Comparison of ENCODE assay signal across 9 cellular contexts in the genomic region with DNA sequence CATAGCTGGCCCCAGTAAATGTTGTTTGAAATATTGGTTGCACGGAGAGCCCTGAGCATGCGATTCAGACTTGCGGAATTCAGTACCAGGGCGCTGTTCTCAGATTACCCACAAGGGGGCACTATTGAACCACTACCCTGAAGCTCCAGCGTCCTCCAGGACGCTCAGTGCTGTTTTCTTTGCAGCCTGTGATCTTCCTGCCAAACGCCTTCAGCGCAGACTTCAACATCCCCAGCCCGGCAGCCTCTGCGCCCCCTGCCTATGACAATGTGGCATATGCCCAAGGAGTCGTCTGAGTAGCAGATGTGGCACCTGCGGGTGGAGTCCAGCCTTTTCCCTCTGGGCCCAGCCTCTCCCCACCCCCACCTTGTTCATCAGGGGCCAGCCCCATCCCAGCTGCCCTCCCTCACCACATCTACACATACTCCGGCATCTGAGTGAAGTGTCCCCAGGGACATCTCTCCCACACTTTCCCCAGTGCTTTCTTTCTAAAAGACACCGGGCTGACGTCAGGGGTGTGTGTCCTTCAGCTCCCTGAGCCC. TPM values are rescaled to one million over a fixed set of nuclear protein-coding genes. Genes with fewer than 3 reads are reported as not detected.
DNase-seq lines count a peak whose midpoint lies in the region; ATAC-seq and TF ChIP-seq lines count a peak whose summit lies in the region.
"Had no signal": no experiment of that assay in that cellular context is flagged by ENCODE, and none has a peak within 500 bp of the region (broad histone marks: within the 10 kb centered on the region; RNA-seq: fewer than 3 reads in every experiment).

No MANE protein-coding gene starts in this region.

- DNase-seq in NCI-H524 treated with DMSO at 0.1 percent for 48 hours (lab: John Stamatoyannopoulos, UW) (peak; percentile 82), dermis microvascular lymphatic vessel endothelial cell (ENCODE audit: low read depth in 2 of 2) (peak; percentile 82 to 93), medulla oblongata (ENCODE audit: extremely low spot score) (peak; percentile 86)
- peak; percentile 87 for DNase-seq in activated CD4-positive, alpha-beta T cell treated with anti-CD3 and anti-CD28 coated beads, Interleukin-2, amount 10 ng/mL, durations not matched to agents 7 days and 5 days
- DNase-seq in stimulated activated CD8-positive, alpha-beta memory T cell treated with anti-CD3 and anti-CD28 coated beads, Interleukin-15, amount 100 ng/mL, for 24 hours (ENCODE audit: low read depth) = peak; percentile 60

- peaks cover 12% of the 10 kb centered on the region for H3K27me3 Mint-ChIP-seq in activated CD4-positive, alpha-beta T cell treated with anti-CD3 and anti-CD28 coated beads, Interleukin-2, amount 10 ng/mL, durations not matched to agents 7 days and 5 days

- no peaks in the 10 kb centered on the region for H3K9me3 Mint-ChIP-seq in activated CD4-positive, alpha-beta T cell treated with anti-CD3 and anti-CD28 coated beads, Interleukin-2, amount 10 ng/mL, durations not matched to agents 7 days and 5 days

- CTCF ChIA-PET in activated CD4-positive, alpha-beta T cell treated with anti-CD3 and anti-CD28 coated beads, Interleukin-2, amount 10 ng/mL, durations not matched to agents 7 days and 5 days (lab: Charles Lee) = interaction anchor here (0.6 to 2.4 kb wide), 11 partner anchors 8 to 854 kb away, joined by 3 to 9 read pairs (median 3); no protein-coding TSS in a partner anchor

- POLR2A ChIA-PET in activated CD4-positive, alpha-beta T cell treated with anti-CD3 and anti-CD28 coated beads, Interleukin-2, amount 10 ng/mL, durations not matched to agents 7 days and 5 days (lab: Charles Lee) = no interaction called here

- ATAC-seq in GM19324 (IDR thresholded peaks at IDR 0.05; ENCODE audit: low FRiP score, unreplicated experiment) (peak; percentile 64), HG03460 (IDR thresholded peaks at IDR 0.05; ENCODE audit: unreplicated experiment) (peak; percentile 78)

- peak overlapping the region; percentile 31 for H3K27ac Mint-ChIP-seq in activated CD4-positive, alpha-beta T cell treated with anti-CD3 and anti-CD28 coated beads, Interleukin-2, amount 10 ng/mL, durations not matched to agents 7 days and 5 days

- no peak overlapping the region for H3K27ac ChIP-seq in C4-2B

- no peaks in the 10 kb centered on the region for H3K36me3 Mint-ChIP-seq in activated CD4-positive, alpha-beta T cell treated with anti-CD3 and anti-CD28 coated beads, Interleukin-2, amount 10 ng/mL, durations not matched to agents 7 days and 5 days (ENCODE audit: low read depth)

- H3K4me3 Mint-ChIP-seq in activated CD4-positive, alpha-beta T cell treated with anti-CD3 and anti-CD28 coated beads, Interleukin-2, amount 10 ng/mL, durations not matched to agents 7 days and 5 days = no peak overlapping the region

- H3K4me1 Mint-ChIP-seq in activated CD4-positive, alpha-beta T cell treated with anti-CD3 and anti-CD28 coated beads, Interleukin-2, amount 10 ng/mL, durations not matched to agents 7 days and 5 days = peaks cover 9% of the 10 kb centered on the region

- TF ChIP-seq CTCF in C4-2B (conservative IDR thresholded peaks at IDR 0.05) = peak; percentile 96

RNA-seq across cellular contexts. Expression of gene MS4A10, which starts 9.6 kb away (rescaled TPM):
- not detected for total RNA-seq in activated CD4-positive, alpha-beta T cell treated with anti-CD3 and anti-CD28 coated beads, Interleukin-2, amount 10 ng/mL, durations not matched to agents 7 days and 5 days
- not detected in 2 replicates for total RNA-seq in dermis microvascular lymphatic vessel endothelial cell
- total RNA-seq: T-helper 2 cell treated with Interferon-gamma antibody and Interleukin-4, amounts not matched to agents 100 ng/mL and 5 ng/mL, for 36 hours had no signal

RNA-seq across cellular contexts. Expression of gene MS4A15, which starts 18.8 kb away (rescaled TPM):
- not detected for total RNA-seq in activated CD4-positive, alpha-beta T cell treated with anti-CD3 and anti-CD28 coated beads, Interleukin-2, amount 10 ng/mL, durations not matched to agents 7 days and 5 days
- under 0.01 TPM in 1 of 2 replicates, not detected in the other for total RNA-seq in dermis microvascular lymphatic vessel endothelial cell
- total RNA-seq: T-helper 2 cell treated with Interferon-gamma antibody and Interleukin-4, amounts not matched to agents 100 ng/mL and 5 ng/mL, for 36 hours had no signal

RNA-seq across cellular contexts. Expression of gene MS4A18, which starts 51.0 kb away (rescaled TPM):
- total RNA-seq in activated CD4-positive, alpha-beta T cell treated with anti-CD3 and anti-CD28 coated beads, Interleukin-2, amount 10 ng/mL, durations not matched to agents 7 days and 5 days = not detected
- total RNA-seq in dermis microvascular lymphatic vessel endothelial cell = not detected in 2 replicates
- total RNA-seq: T-helper 2 cell treated with Interferon-gamma antibody and Interleukin-4, amounts not matched to agents 100 ng/mL and 5 ng/mL, for 36 hours had no signal
